Comparison of ENCODE assay signal across 1 cellular context in the genomic region with DNA sequence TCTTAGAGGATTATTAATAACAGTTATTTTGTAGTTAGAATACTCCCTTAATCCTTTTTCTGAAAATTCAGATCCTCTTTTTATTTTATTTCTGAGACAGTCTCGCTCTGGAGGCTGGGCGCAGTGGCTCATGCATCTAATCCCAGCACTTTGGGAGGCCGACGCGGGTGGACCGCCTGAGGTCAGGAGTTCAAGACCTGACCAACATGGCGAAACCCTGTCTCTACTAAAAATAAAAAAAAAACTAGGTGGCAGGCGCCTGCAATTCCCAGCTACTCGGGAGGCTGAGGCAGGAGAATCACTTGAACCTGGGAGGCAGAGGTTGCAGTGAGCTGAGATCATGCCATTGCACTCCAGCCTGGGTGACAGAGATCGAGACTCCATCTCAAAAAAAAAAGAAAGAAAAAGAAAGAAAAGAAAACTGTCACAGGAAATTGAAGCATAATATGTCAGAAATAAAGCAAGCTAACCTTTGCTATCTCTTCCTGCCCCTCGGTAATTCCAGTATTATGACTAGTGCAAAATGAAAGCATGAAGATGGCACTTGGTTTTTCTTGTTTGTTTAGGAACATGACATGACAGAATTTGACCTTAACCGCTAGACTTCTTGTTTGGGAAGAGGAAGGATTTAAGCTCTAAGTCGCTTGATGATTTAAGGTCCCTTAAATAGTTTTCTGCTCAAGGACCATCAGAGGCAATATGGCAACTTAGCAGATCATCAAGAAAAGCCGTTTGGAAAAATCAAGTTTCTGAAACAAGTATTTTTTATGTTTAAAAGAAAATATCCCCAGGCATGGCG.
TF ChIP-seq lines count a peak whose summit lies in the region.

No MANE protein-coding gene starts in this region.

TF ChIP-seq in K562, 482 proteins besides CTCF, POLR2A, EP300 and RAD21 (continued from another document):
- TF ChIP-seq, protein P1, sequence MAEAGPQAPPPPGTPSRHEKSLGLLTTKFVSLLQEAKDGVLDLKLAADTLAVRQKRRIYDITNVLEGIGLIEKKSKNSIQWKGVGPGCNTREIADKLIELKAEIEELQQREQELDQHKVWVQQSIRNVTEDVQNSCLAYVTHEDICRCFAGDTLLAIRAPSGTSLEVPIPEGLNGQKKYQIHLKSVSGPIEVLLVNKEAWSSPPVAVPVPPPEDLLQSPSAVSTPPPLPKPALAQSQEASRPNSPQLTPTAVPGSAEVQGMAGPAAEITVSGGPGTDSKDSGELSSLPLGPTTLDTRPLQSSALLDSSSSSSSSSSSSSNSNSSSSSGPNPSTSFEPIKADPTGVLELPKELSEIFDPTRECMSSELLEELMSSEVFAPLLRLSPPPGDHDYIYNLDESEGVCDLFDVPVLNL (CRISPR knock-in tag; IDR thresholded peaks at IDR 0.05; ENCODE audit: low read depth), result no peak
- TF ChIP-seq SRF (CRISPR knock-in tag; IDR thresholded peaks at IDR 0.05), result no peak
- no peak for TF ChIP-seq ZNF696 (CRISPR knock-in tag; conservative IDR thresholded peaks at IDR 0.05)
- TF ChIP-seq NEUROD1 (IDR thresholded peaks at IDR 0.05; ENCODE audit: borderline replicate concordance, low read depth, low read length, partially characterized antibody), result no peak
- TF ChIP-seq ZNF76 (CRISPR knock-in tag; IDR thresholded peaks at IDR 0.05; ENCODE audit: borderline replicate concordance), result no peak
- TF ChIP-seq ASH1L (IDR thresholded peaks at IDR 0.05; ENCODE audit: borderline replicate concordance, low read depth, partially characterized antibody), result peak; percentile 37
- TF ChIP-seq, protein P2, sequence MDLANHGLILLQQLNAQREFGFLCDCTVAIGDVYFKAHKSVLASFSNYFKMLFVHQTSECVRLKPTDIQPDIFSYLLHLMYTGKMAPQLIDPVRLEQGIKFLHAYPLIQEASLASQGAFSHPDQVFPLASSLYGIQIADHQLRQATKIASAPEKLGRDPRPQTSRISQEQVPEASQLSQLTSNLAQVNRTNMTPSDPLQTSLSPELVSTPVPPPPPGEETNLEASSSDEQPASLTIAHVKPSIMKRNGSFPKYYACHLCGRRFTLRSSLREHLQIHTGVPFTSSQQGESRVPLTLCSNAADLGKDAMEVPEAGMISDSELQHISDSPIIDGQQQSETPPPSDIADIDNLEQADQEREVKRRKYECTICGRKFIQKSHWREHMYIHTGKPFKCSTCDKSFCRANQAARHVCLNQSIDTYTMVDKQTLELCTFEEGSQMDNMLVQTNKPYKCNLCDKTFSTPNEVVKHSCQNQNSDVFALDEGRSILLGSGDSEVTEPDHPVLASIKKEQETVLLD (IDR thresholded peaks at IDR 0.05), result peak; percentile 54; the same call in 1 of the 2 replicates
- TF ChIP-seq, protein P3, sequence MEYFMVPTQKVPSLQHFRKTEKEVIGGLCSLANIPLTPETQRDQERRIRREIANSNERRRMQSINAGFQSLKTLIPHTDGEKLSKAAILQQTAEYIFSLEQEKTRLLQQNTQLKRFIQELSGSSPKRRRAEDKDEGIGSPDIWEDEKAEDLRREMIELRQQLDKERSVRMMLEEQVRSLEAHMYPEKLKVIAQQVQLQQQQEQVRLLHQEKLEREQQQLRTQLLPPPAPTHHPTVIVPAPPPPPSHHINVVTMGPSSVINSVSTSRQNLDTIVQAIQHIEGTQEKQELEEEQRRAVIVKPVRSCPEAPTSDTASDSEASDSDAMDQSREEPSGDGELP (CRISPR knock-in tag; IDR thresholded peaks at IDR 0.05; ENCODE audit: borderline replicate concordance), result no peak
TF ChIP-seq in K562: peak in this region for 89.
